ENCODE assay signal across 27 cellular contexts in genomic region chr7:156056548-156056947, GRCh38.
"Had no signal": no experiment of that assay in that cellular context is flagged by ENCODE, and none has a peak within 500 bp of the region (broad histone marks: within the 10 kb centered on the region; RNA-seq: fewer than 3 reads in every experiment).

No MANE protein-coding gene starts in this region.

- H3K4me1 ChIP-seq: lower lobe of right lung, stomach, testis, thyroid gland, transverse colon, uterus had no signal

- H3K36me3 ChIP-seq: lower lobe of right lung, stomach, thyroid gland, transverse colon, uterus had no signal

- ATAC-seq: left cardiac atrium; left lobe of liver; left ventricle myocardium superior; lower lobe of right lung; natural killer cell treated with Interleukin-12 subunit alpha and Interleukin-12 subunit beta and Interleukin-15 and Interleukin-18, amount 100 ng/mL, for 72 hours; right cardiac atrium; stimulated activated naive B cell treated with anti-CD40 and anti-IgM and Interleukin-4, amounts not matched to agents 10 μg/mL and 1 μg/mL and 100 μg/mL, for 72 hours; stimulated activated naive CD8-positive, alpha-beta T cell treated with anti-CD3 and anti-CD28 coated beads, Interleukin-15, Interleukin-2, amounts not matched to agents 100 U/mL and 50 U/mL, for 24 hours had no signal

- H3K4me2 ChIP-seq: smooth muscle cell had no signal

- H3K4me3 ChIP-seq: lower lobe of right lung, smooth muscle cell, stomach, testis, thyroid gland, transverse colon, uterus had no signal

- H3K27me3 Mint-ChIP-seq: natural killer cell treated with Interleukin-12 subunit alpha and Interleukin-12 subunit beta and Interleukin-15 and Interleukin-18, amount 100 ng/mL, for 72 hours had no signal

- H3K27me3 ChIP-seq: testis, thyroid gland, transverse colon, uterus had no signal

- H3K27ac Mint-ChIP-seq: mesothelial cell of epicardium; natural killer cell treated with Interleukin-12 subunit alpha and Interleukin-12 subunit beta and Interleukin-15 and Interleukin-18, amount 100 ng/mL, for 72 hours; progenitor cell of endocrine pancreas; stimulated activated naive B cell treated with anti-CD40 and anti-IgM and Interleukin-4, amounts not matched to agents 10 μg/mL and 1 μg/mL and 100 μg/mL, for 72 hours had no signal

- H3K4me3 Mint-ChIP-seq: mesothelial cell of epicardium; naive B cell; natural killer cell treated with Interleukin-12 subunit alpha and Interleukin-12 subunit beta and Interleukin-15 and Interleukin-18, amount 100 ng/mL, for 72 hours; stimulated activated naive B cell treated with anti-CD40 and anti-IgM and Interleukin-4, amounts not matched to agents 10 μg/mL and 1 μg/mL and 100 μg/mL, for 72 hours had no signal

- H3K27ac ChIP-seq: lower lobe of right lung, stomach, testis, thyroid gland, transverse colon, uterus had no signal

- DNase-seq: head of caudate nucleus; hippocampal formation; kidney glomerular epithelial cell; left cardiac atrium; left ventricle myocardium superior; lower lobe of right lung; mammary epithelial cell; mesenchymal stem cell; naive B cell; nucleus accumbens; stimulated activated CD4-positive, alpha-beta T cell treated with anti-CD3 and anti-CD28 coated beads, Interleukin-1b, Interleukin-23, amount 100 ng/mL, for 48 hours; stimulated activated CD4-positive, alpha-beta T cell treated with anti-CD3 and anti-CD28 coated beads, Interleukin-2, amount 100 ng/mL, for 48 hours; stimulated activated CD4-positive, alpha-beta T cell treated with anti-CD3 and anti-CD28 coated beads, Interleukin-4, amount 100 ng/mL, for 4 hours; stimulated activated CD8-positive, alpha-beta memory T cell treated with anti-CD3 and anti-CD28 coated beads, Interleukin-4, amount 100 ng/mL, for 48 hours; stimulated activated naive B cell treated with anti-CD40 and anti-IgM and Interleukin-4, amounts not matched to agents 10 μg/mL and 1 μg/mL and 100 μg/mL, for 72 hours; stimulated activated naive CD8-positive, alpha-beta T cell treated with anti-CD3 and anti-CD28 coated beads, Interleukin-15, Interleukin-2, amounts not matched to agents 100 U/mL and 50 U/mL, for 24 hours; stomach; testis; thyroid gland; transverse colon; uterus had no signal

- H3K4me1 Mint-ChIP-seq: mesothelial cell of epicardium; stimulated activated naive B cell treated with anti-CD40 and anti-IgM and Interleukin-4, amounts not matched to agents 10 μg/mL and 1 μg/mL and 100 μg/mL, for 72 hours had no signal

- H3K36me3 Mint-ChIP-seq: mesothelial cell of epicardium; naive B cell; natural killer cell treated with Interleukin-12 subunit alpha and Interleukin-12 subunit beta and Interleukin-15 and Interleukin-18, amount 100 ng/mL, for 72 hours; stimulated activated naive B cell treated with anti-CD40 and anti-IgM and Interleukin-4, amounts not matched to agents 10 μg/mL and 1 μg/mL and 100 μg/mL, for 72 hours had no signal

- H3K9me3 ChIP-seq: lower lobe of right lung, stomach, testis, thyroid gland, transverse colon, uterus had no signal
